10 cellular contexts compared by ENCODE assay signal in genomic region chr6:3013486-3013885, GRCh38. TPM values are rescaled to one million over a fixed set of nuclear protein-coding genes. Genes with fewer than 3 reads are reported as not detected.
DNase-seq lines count a peak whose midpoint lies in the region; ATAC-seq, FAIRE-seq and TF ChIP-seq lines count a peak whose summit lies in the region.
"Had no signal": no experiment of that assay in that cellular context is flagged by ENCODE, and none has a peak within 500 bp of the region (broad histone marks: within the 10 kb centered on the region; RNA-seq: fewer than 3 reads in every experiment).

No MANE protein-coding gene starts in this region.

- H3K27me3 ChIP-seq in PC-9 (ENCODE audit: insufficient read depth, low read depth) (no peaks in the 10 kb centered on the region), endothelial cell of umbilical vein (ENCODE audit: control insufficient read depth in 2 of 2, insufficient read depth in 2 of 2, low read length in 2 of 2) (no peaks in the 10 kb centered on the region), WERI-Rb-1 (ENCODE audit: insufficient read depth, low read depth, severe bottlenecking) (no peaks in the 10 kb centered on the region)

- dilution Hi-C loops in endothelial cell of umbilical vein (cut with MboI; ENCODE audit: extremely low pct_ligation_motif_present, low sequenced_read_pairs) = no loop called here

- no peaks in the 10 kb centered on the region for H3K9me1 ChIP-seq in endothelial cell of umbilical vein (replicated peaks; ENCODE audit: control insufficient read depth, extremely low read depth, insufficient read depth, low read length)

- H3K79me2 ChIP-seq in PC-9 (ENCODE audit: low read depth) (no peaks in the 10 kb centered on the region), endothelial cell of umbilical vein (ENCODE audit: control insufficient read depth, insufficient read depth, low read length) (no peaks in the 10 kb centered on the region)

- no TSS peak for BruUV-seq in PC-9 (replicated peaks; lab: Mats Ljungman, UMichigan)
- BruUV-seq in endothelial cell of umbilical vein (replicated peaks; lab: Mats Ljungman, UMichigan) = no TSS peak

- H3K36me3 Mint-ChIP-seq in osteocyte (ENCODE audit: unreplicated experiment) = peaks cover 73% of the 10 kb centered on the region
- peaks cover 86% of the 10 kb centered on the region for H3K36me3 Mint-ChIP-seq in activated CD4-positive, alpha-beta T cell treated with anti-CD3 and anti-CD28 coated beads, Interleukin-2, amount 10 ng/mL, durations not matched to agents 7 days and 5 days (ENCODE audit: low read depth)

- no peak overlapping the region for H3K9ac ChIP-seq in endothelial cell of umbilical vein (replicated peaks; ENCODE audit: extremely low read depth, insufficient read depth, low read length)

- POLR2A ChIA-PET in PC-9 (lab: Charles Lee; ENCODE audit: unreplicated experiment) = interaction anchor here (0.6 kb wide), 1 partner anchor 9 kb away, joined by 9 read pairs; no protein-coding TSS in a partner anchor
- POLR2A ChIA-PET in endothelial cell of umbilical vein (lab: Charles Lee) = no interaction called here
- POLR2A ChIA-PET in activated CD4-positive, alpha-beta T cell treated with anti-CD3 and anti-CD28 coated beads, Interleukin-2, amount 10 ng/mL, durations not matched to agents 7 days and 5 days (lab: Charles Lee) = no interaction called here

- H2AFZ ChIP-seq in PC-9 = no peak overlapping the region
- H2AFZ ChIP-seq in endothelial cell of umbilical vein (ENCODE audit: low read depth, low read length) = no peak overlapping the region

- peak overlapping the region; percentile 83 for H3K27ac Mint-ChIP-seq in osteocyte (ENCODE audit: unreplicated experiment)
- H3K27ac Mint-ChIP-seq in activated CD4-positive, alpha-beta T cell treated with anti-CD3 and anti-CD28 coated beads, Interleukin-2, amount 10 ng/mL, durations not matched to agents 7 days and 5 days = no peak overlapping the region

- H3K4me2 ChIP-seq in PC-9 = 0 out of 2 replicates have a peak overlapping the region, but pooled peaks have one; percentile 34
- H3K4me2 ChIP-seq in endothelial cell of umbilical vein (ENCODE audit: insufficient read depth, low read length) = no peak overlapping the region

- peaks cover 13% of the 10 kb centered on the region for H3K4me1 Mint-ChIP-seq in osteocyte (ENCODE audit: unreplicated experiment)
- H3K4me1 Mint-ChIP-seq in activated CD4-positive, alpha-beta T cell treated with anti-CD3 and anti-CD28 coated beads, Interleukin-2, amount 10 ng/mL, durations not matched to agents 7 days and 5 days = peaks cover 9% of the 10 kb centered on the region

- H3K4me3 ChIP-seq in PC-9 (no peak overlapping the region), endothelial cell of umbilical vein (replicated peaks in 1 of 3; ENCODE audit: insufficient read depth in 1 of 3, low read depth in 1 of 3, low read length in 3 of 3) (no peak overlapping the region), WERI-Rb-1 (ENCODE audit: low read depth, low read length) (no peak overlapping the region)

- H3K4me3 Mint-ChIP-seq in osteocyte (ENCODE audit: unreplicated experiment) = no peak overlapping the region
- H3K4me3 Mint-ChIP-seq in activated CD4-positive, alpha-beta T cell treated with anti-CD3 and anti-CD28 coated beads, Interleukin-2, amount 10 ng/mL, durations not matched to agents 7 days and 5 days = no peak overlapping the region

- no peaks in the 10 kb centered on the region for H3K9me2 ChIP-seq in PC-9 (ENCODE audit: insufficient read depth)

- CTCF ChIA-PET in PC-9 (lab: Charles Lee) = interaction anchor here (0.5 kb wide), 1 partner anchor 82 kb away, joined by 3 read pairs; no protein-coding TSS in a partner anchor
- CTCF ChIA-PET in endothelial cell of umbilical vein (lab: Charles Lee) = interaction anchor here (1.0 to 2.0 kb wide), 2 partner anchors 12 to 40 kb away, joined by 3 to 8 read pairs; no protein-coding TSS in a partner anchor
- CTCF ChIA-PET in activated CD4-positive, alpha-beta T cell treated with anti-CD3 and anti-CD28 coated beads, Interleukin-2, amount 10 ng/mL, durations not matched to agents 7 days and 5 days (lab: Charles Lee) = no interaction called here

- H4K20me1 ChIP-seq in PC-9 (ENCODE audit: insufficient read depth) (no peaks in the 10 kb centered on the region), endothelial cell of umbilical vein (replicated peaks; ENCODE audit: control insufficient read depth, extremely low read depth, insufficient read depth, low read length) (no peaks in the 10 kb centered on the region)

- ATAC-seq in GM18517 (IDR thresholded peaks at IDR 0.05; ENCODE audit: unreplicated experiment) = no peak

- no peak for TF ChIP-seq POLR2A in endothelial cell of umbilical vein (IDR thresholded peaks at IDR 0.05; ENCODE audit: low read depth, low read length)

- H3K4me1 ChIP-seq in PC-9 (replicated peaks; ENCODE audit: insufficient read depth) (peaks cover 12% of the 10 kb centered on the region), endothelial cell of umbilical vein (ENCODE audit: control insufficient read depth, extremely low read depth, insufficient read depth, low read length) (peaks cover 6% of the 10 kb centered on the region)

- no peaks in the 10 kb centered on the region for H3K27me3 Mint-ChIP-seq in osteocyte (ENCODE audit: unreplicated experiment)
- H3K27me3 Mint-ChIP-seq in activated CD4-positive, alpha-beta T cell treated with anti-CD3 and anti-CD28 coated beads, Interleukin-2, amount 10 ng/mL, durations not matched to agents 7 days and 5 days = no peaks in the 10 kb centered on the region

- DNase-seq in H4 (ENCODE audit: low spot score) (peak; percentile 74), PC-9 (peak; percentile 69 to 81), endothelial cell of umbilical vein (ENCODE audit: low read depth, low spot score) (peak; percentile 38), osteocyte (ENCODE audit: extremely low spot score, unreplicated experiment) (peak; percentile 84), WERI-Rb-1 (no peak), 8988T (no peak)
- DNase-seq in activated CD4-positive, alpha-beta T cell treated with anti-CD3 and anti-CD28 coated beads, Interleukin-2, amount 10 ng/mL, durations not matched to agents 7 days and 5 days = no peak
- DNase-seq: activated gamma-delta T cell treated with Interleukin-2 at 50 U/mL for 16 hours, KG1 had no signal

- H3K36me3 ChIP-seq in PC-9 (ENCODE audit: low read depth) (peaks cover 8% of the 10 kb centered on the region; the same call in 1 of the 2 replicates), endothelial cell of umbilical vein (ENCODE audit: control insufficient read depth in 2 of 2, extremely low read depth in 1 of 2, insufficient read depth in 2 of 2, low read length in 2 of 2) (peaks cover 0 to 3% of the 10 kb centered on the region in 2 experiments), WERI-Rb-1 (peaks cover 47% of the 10 kb centered on the region)

- H3K9me3 ChIP-seq in PC-9 (ENCODE audit: insufficient read depth, low read depth) = peaks cover 10% of the 10 kb centered on the region; the same call in 1 of the 2 replicates
- H3K9me3 ChIP-seq in endothelial cell of umbilical vein (replicated peaks; ENCODE audit: control insufficient read depth, insufficient read depth, low read length) = no peaks in the 10 kb centered on the region
- H3K9me3 ChIP-seq in WERI-Rb-1 (ENCODE audit: severe bottlenecking) = peaks cover 19% of the 10 kb centered on the region

- peaks cover 11% of the 10 kb centered on the region for H3F3A ChIP-seq in PC-9 (ENCODE audit: insufficient read depth, low read depth)

- H3K9me3 Mint-ChIP-seq in osteocyte (ENCODE audit: unreplicated experiment) = peaks cover 20% of the 10 kb centered on the region
- peaks cover 27% of the 10 kb centered on the region for H3K9me3 Mint-ChIP-seq in activated CD4-positive, alpha-beta T cell treated with anti-CD3 and anti-CD28 coated beads, Interleukin-2, amount 10 ng/mL, durations not matched to agents 7 days and 5 days

- TF ChIP-seq CTCF in PC-9 (conservative IDR thresholded peaks at IDR 0.05) (no peak), endothelial cell of umbilical vein (IDR thresholded peaks at IDR 0.05; ENCODE audit: extremely low read depth in 1 of 2, insufficient read depth in 1 of 2, low read depth in 1 of 2, low read length in 2 of 2) (no peak), osteocyte (IDR thresholded peaks at IDR 0.05) (no peak), WERI-Rb-1 (IDR thresholded peaks at IDR 0.05; ENCODE audit: low read depth, low read length) (no peak)

- peak overlapping the region; percentile 59 for H3K27ac ChIP-seq in PC-9
- H3K27ac ChIP-seq in endothelial cell of umbilical vein (ENCODE audit: insufficient read depth, low read depth, low read length) = no peak overlapping the region
- no peak overlapping the region for H3K27ac ChIP-seq in WERI-Rb-1

- intact Hi-C loops in PC-9 (cut with micrococcal nuclease; ENCODE audit: unreplicated experiment) = no loop called here
- intact Hi-C loops in endothelial cell of umbilical vein (cut with micrococcal nuclease) = no loop called here

- peak; percentile 79 for FAIRE-seq in endothelial cell of umbilical vein (lab: Jason Lieb, UNC)

RNA-seq across cellular contexts. Expression of gene NQO2, which starts 13.8 kb away (rescaled TPM):
- 119 and 124 TPM in 2 replicates for total RNA-seq in H4 (2014; rRNA removed; shearing (Covaris generic))
- total RNA-seq in PC-9 (2021) (79.4 and 82.9 TPM in 2 replicates), endothelial cell of umbilical vein (27.6 and 31.6 TPM in 2 replicates), osteocyte (35.5 and 40.1 TPM in 2 replicates)
- 44.1 and 48.0 TPM in 2 replicates for polyA plus RNA-seq in endothelial cell of umbilical vein
- polyA plus RNA-seq in endothelial cell of umbilical vein (2011; cell fraction: cytosol; rRNA removed) = 52.6 and 52.8 TPM in 2 replicates
- polyA plus RNA-seq in endothelial cell of umbilical vein (2011; cell fraction: nucleus; rRNA removed) = 25.0 and 26.4 TPM in 2 replicates
- polyA plus RNA-seq in endothelial cell of umbilical vein (2012) = 24.0 and 25.0 TPM in 2 replicates
- polyA minus RNA-seq in endothelial cell of umbilical vein = 34.7 and 35.6 TPM in 2 replicates
- polyA minus RNA-seq in endothelial cell of umbilical vein (2011; cell fraction: cytosol; rRNA and poly(A)+ RNA removed) = 57.5 TPM
- polyA minus RNA-seq in endothelial cell of umbilical vein (2011; cell fraction: nucleus; rRNA and poly(A)+ RNA removed) = 4.3 and 5.4 TPM in 2 replicates
- total RNA-seq in activated CD4-positive, alpha-beta T cell treated with anti-CD3 and anti-CD28 coated beads, Interleukin-2, amount 10 ng/mL, durations not matched to agents 7 days and 5 days = 10 to 100 TPM; 37.5 to 43.2 TPM

RNA-seq across cellular contexts. Expression of gene SERPINB6, which starts 42.1 kb away (rescaled TPM):
- total RNA-seq in H4 (2014; rRNA removed; shearing (Covaris generic)) = 107 and 115 TPM in 2 replicates
- total RNA-seq in PC-9 (2021) (169 and 187 TPM in 2 replicates), endothelial cell of umbilical vein (145 and 155 TPM in 2 replicates), osteocyte (90.2 and 93.1 TPM in 2 replicates)
- 148 and 151 TPM in 2 replicates for polyA plus RNA-seq in endothelial cell of umbilical vein
- polyA plus RNA-seq in endothelial cell of umbilical vein (2011; cell fraction: cytosol; rRNA removed) = 127 and 135 TPM in 2 replicates
- 173 and 181 TPM in 2 replicates for polyA plus RNA-seq in endothelial cell of umbilical vein (2011; cell fraction: nucleus; rRNA removed)
- polyA plus RNA-seq in endothelial cell of umbilical vein (2012) = 129 and 136 TPM in 2 replicates
- 120 and 126 TPM in 2 replicates for polyA minus RNA-seq in endothelial cell of umbilical vein
- 95.6 TPM for polyA minus RNA-seq in endothelial cell of umbilical vein (2011; cell fraction: cytosol; rRNA and poly(A)+ RNA removed)
- polyA minus RNA-seq in endothelial cell of umbilical vein (2011; cell fraction: nucleus; rRNA and poly(A)+ RNA removed) = 60.0 and 72.9 TPM in 2 replicates
- 10 to 100 TPM in 1 of 2 experiments, 1 to 10 TPM in 1; 9.1 to 14.3 TPM for total RNA-seq in activated CD4-positive, alpha-beta T cell treated with anti-CD3 and anti-CD28 coated beads, Interleukin-2, amount 10 ng/mL, durations not matched to agents 7 days and 5 days

RNA-seq across cellular contexts. Expression of gene RIPK1, which starts 54.8 kb away (rescaled TPM):
- 10.1 and 14.2 TPM in 2 replicates for total RNA-seq in H4 (2014; rRNA removed; shearing (Covaris generic))
- total RNA-seq in PC-9 (2021) = 13.9 and 14.8 TPM in 2 replicates
- total RNA-seq in endothelial cell of umbilical vein = 20.2 and 20.6 TPM in 2 replicates
- polyA plus RNA-seq in endothelial cell of umbilical vein = 10.1 and 11.2 TPM in 2 replicates
- polyA plus RNA-seq in endothelial cell of umbilical vein (2011; cell fraction: cytosol; rRNA removed) = 13.9 and 14.8 TPM in 2 replicates
- polyA plus RNA-seq in endothelial cell of umbilical vein (2011; cell fraction: nucleus; rRNA removed) = 24.8 and 29.0 TPM in 2 replicates
- polyA plus RNA-seq in endothelial cell of umbilical vein (2012) = 13.0 and 18.0 TPM in 2 replicates
- polyA minus RNA-seq in endothelial cell of umbilical vein = 17.2 and 19.7 TPM in 2 replicates
- polyA minus RNA-seq in endothelial cell of umbilical vein (2011; cell fraction: cytosol; rRNA and poly(A)+ RNA removed) = 8.2 TPM
- polyA minus RNA-seq in endothelial cell of umbilical vein (2011; cell fraction: nucleus; rRNA and poly(A)+ RNA removed) = 7.5 and 10.0 TPM in 2 replicates
- 28.1 and 31.6 TPM in 2 replicates for total RNA-seq in osteocyte
- 10 to 100 TPM; 35.8 to 38.9 TPM for total RNA-seq in activated CD4-positive, alpha-beta T cell treated with anti-CD3 and anti-CD28 coated beads, Interleukin-2, amount 10 ng/mL, durations not matched to agents 7 days and 5 days

Comparison
In these comparisons a context has a peak if more than half of its experiments do, and no peak if none do; other contexts are left out.
1. DNase-seq: peak in H4 (single experiment), PC-9 (2 of 2), endothelial cell of umbilical vein (single experiment) and osteocyte (single experiment); none in WERI-Rb-1 (single experiment), 8988T (single experiment) and activated CD4-positive, alpha-beta T cell treated with anti-CD3 and anti-CD28 coated beads, Interleukin-2, amount 10 ng/mL, durations not matched to agents 7 days and 5 days (single experiment).